In the genomic region with DNA sequence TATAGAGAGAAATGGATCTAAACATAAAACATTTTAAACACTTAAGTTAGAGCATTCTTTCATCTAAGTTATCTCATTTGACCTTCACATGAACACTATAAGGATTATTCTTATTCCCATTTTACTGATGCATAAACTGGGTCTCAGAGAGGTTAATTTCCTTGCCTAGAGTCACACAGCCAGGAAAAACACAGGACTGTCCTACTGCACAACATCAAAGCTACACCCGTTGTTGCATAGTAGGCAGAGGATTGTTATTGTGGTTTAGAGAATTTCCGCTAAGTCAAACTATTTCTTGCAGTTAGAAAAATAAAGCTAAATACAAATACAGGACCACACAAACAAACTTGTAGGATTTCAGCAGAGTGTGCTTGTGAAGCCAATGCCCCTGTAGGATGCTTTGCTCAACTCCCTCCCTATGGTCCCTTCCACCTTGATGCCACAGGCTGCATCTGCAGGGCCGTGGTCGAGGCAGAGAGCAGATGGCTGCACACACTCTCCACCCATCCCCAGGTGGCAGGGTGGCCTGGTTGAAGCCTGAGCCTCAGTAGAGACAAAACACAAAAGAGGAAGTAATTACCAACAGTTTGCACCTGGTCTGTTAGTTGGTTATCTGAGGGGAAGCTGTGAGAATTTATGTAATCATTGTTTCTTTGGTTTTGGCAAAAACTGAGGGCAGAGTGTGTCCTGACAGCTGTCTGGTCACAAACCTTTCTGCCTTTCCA, we compare ENCODE assay signal across 9 cellular contexts. TPM values are rescaled to one million over a fixed set of nuclear protein-coding genes. Genes with fewer than 3 reads are reported as not detected.
DNase-seq lines count a peak whose midpoint lies in the region; ATAC-seq, FAIRE-seq and TF ChIP-seq lines count a peak whose summit lies in the region.
"Had no signal": no experiment of that assay in that cellular context is flagged by ENCODE, and none has a peak within 500 bp of the region (broad histone marks: within the 10 kb centered on the region; RNA-seq: fewer than 3 reads in every experiment).

No MANE protein-coding gene starts in this region.

- no peaks in the 10 kb centered on the region for H3K9me3 Mint-ChIP-seq in activated CD4-positive, alpha-beta T cell treated with anti-CD3 and anti-CD28 coated beads, Interleukin-2, amount 10 ng/mL, durations not matched to agents 24 days and 14 days
- no peaks in the 10 kb centered on the region for H3K9me3 Mint-ChIP-seq in activated CD4-positive, alpha-beta T cell treated with anti-CD3 and anti-CD28 coated beads for 36 hours (ENCODE audit: low read depth)

- H3K4me2 ChIP-seq in PC-3 (ENCODE audit: low read length), result no peak overlapping the region

- no peaks in the 10 kb centered on the region for H3K27me3 Mint-ChIP-seq in activated CD4-positive, alpha-beta T cell treated with anti-CD3 and anti-CD28 coated beads, Interleukin-2, amount 10 ng/mL, durations not matched to agents 24 days and 14 days
- no peaks in the 10 kb centered on the region for H3K27me3 Mint-ChIP-seq in activated CD4-positive, alpha-beta T cell treated with anti-CD3 and anti-CD28 coated beads for 36 hours

- H3K27me3 ChIP-seq in small intestine (ENCODE audit: control insufficient read depth in 2 of 2, insufficient read depth in 2 of 2, low read length in 2 of 2) (no peaks in the 10 kb centered on the region), PC-3 (ENCODE audit: low read length) (no peaks in the 10 kb centered on the region)

- no peak for TF ChIP-seq CTCF in PC-3 (conservative IDR thresholded peaks at IDR 0.05; ENCODE audit: low read depth, low read length)

- no peak overlapping the region for H2AFZ ChIP-seq in PC-3 (ENCODE audit: low read length)

- CTCF ChIA-PET in activated CD4-positive, alpha-beta T cell treated with anti-CD3 and anti-CD28 coated beads for 36 hours (lab: Charles Lee), result interaction anchor here (0.9 to 1.6 kb wide), 3 partner anchors 37 to 79 kb away, joined by 3 to 4 read pairs (median 4); no protein-coding TSS in a partner anchor
- CTCF ChIA-PET in PC-3 (lab: Charles Lee), result no interaction called here

- H3K79me2 ChIP-seq in PC-3 (ENCODE audit: low read length), result no peaks in the 10 kb centered on the region

- H3K4me1 ChIP-seq in small intestine (ENCODE audit: control insufficient read depth in 2 of 2, insufficient read depth in 1 of 2, low read depth in 1 of 2, low read length in 1 of 2), result no peaks in the 10 kb centered on the region
- no peaks in the 10 kb centered on the region for H3K4me1 ChIP-seq in PC-3 (ENCODE audit: insufficient read depth, low read length)

- no peak overlapping the region for H3K4me3 ChIP-seq in small intestine (ENCODE audit: low read depth in 1 of 2, low read length in 2 of 2)
- H3K4me3 ChIP-seq in PC-3 (ENCODE audit: low read length), result no peak overlapping the region

- H3K4me3 Mint-ChIP-seq in activated CD4-positive, alpha-beta T cell treated with anti-CD3 and anti-CD28 coated beads, Interleukin-2, amount 10 ng/mL, durations not matched to agents 24 days and 14 days, result no peak overlapping the region
- H3K4me3 Mint-ChIP-seq in activated CD4-positive, alpha-beta T cell treated with anti-CD3 and anti-CD28 coated beads for 36 hours, result no peak overlapping the region

- H3F3A ChIP-seq in PC-3 (ENCODE audit: low read length, unreplicated experiment), result no peaks in the 10 kb centered on the region

- BruUV-seq in PC-3 (replicated peaks; lab: Mats Ljungman, UMichigan), result no TSS peak

- intact Hi-C loops in activated CD4-positive, alpha-beta T cell treated with anti-CD3 and anti-CD28 coated beads, Interleukin-2, amount 10 ng/mL, durations not matched to agents 24 days and 14 days (cut with micrococcal nuclease), result no loop called here
- intact Hi-C loops in activated CD4-positive, alpha-beta T cell treated with anti-CD3 and anti-CD28 coated beads for 36 hours (cut with DNase I, micrococcal nuclease), result loop anchor here in 1 of 2 experiments (5.0 kb wide), 1 partner anchor 38 kb away; no protein-coding TSS in a partner anchor
- intact Hi-C loops in PC-3 (cut with micrococcal nuclease), result no loop called here

- H3K36me3 ChIP-seq in small intestine (ENCODE audit: control insufficient read depth in 2 of 2, insufficient read depth in 2 of 2, low read length in 2 of 2) (peaks cover 0 to 3% of the 10 kb centered on the region in 2 donors), PC-3 (ENCODE audit: low read depth, low read length) (no peaks in the 10 kb centered on the region)

- H3K27ac ChIP-seq in small intestine (ENCODE audit: low read depth in 1 of 2, low read length in 1 of 2) (peak overlapping the region in 1 of 2 donors; percentile 55), PC-3 (ENCODE audit: low read length) (no peak overlapping the region)

- no peak overlapping the region for H3K9ac ChIP-seq in PC-3 (ENCODE audit: low read length)

- H4K20me1 ChIP-seq in PC-3 (ENCODE audit: low read length), result no peaks in the 10 kb centered on the region

- peaks cover 14% of the 10 kb centered on the region for H3K4me1 Mint-ChIP-seq in activated CD4-positive, alpha-beta T cell treated with anti-CD3 and anti-CD28 coated beads, Interleukin-2, amount 10 ng/mL, durations not matched to agents 24 days and 14 days
- H3K4me1 Mint-ChIP-seq in activated CD4-positive, alpha-beta T cell treated with anti-CD3 and anti-CD28 coated beads for 36 hours, result peaks cover 28% of the 10 kb centered on the region

- POLR2A ChIA-PET in activated CD4-positive, alpha-beta T cell treated with anti-CD3 and anti-CD28 coated beads for 36 hours (lab: Charles Lee), result no interaction called here
- POLR2A ChIA-PET in PC-3 (lab: Charles Lee; ENCODE audit: unreplicated experiment), result no interaction called here

- peak overlapping the region; percentile 39 for H3K27ac Mint-ChIP-seq in activated CD4-positive, alpha-beta T cell treated with anti-CD3 and anti-CD28 coated beads, Interleukin-2, amount 10 ng/mL, durations not matched to agents 24 days and 14 days
- H3K27ac Mint-ChIP-seq in activated CD4-positive, alpha-beta T cell treated with anti-CD3 and anti-CD28 coated beads for 36 hours, result no peak overlapping the region

- peaks cover 3% of the 10 kb centered on the region for H3K36me3 Mint-ChIP-seq in activated CD4-positive, alpha-beta T cell treated with anti-CD3 and anti-CD28 coated beads, Interleukin-2, amount 10 ng/mL, durations not matched to agents 24 days and 14 days (ENCODE audit: low read depth)
- H3K36me3 Mint-ChIP-seq in activated CD4-positive, alpha-beta T cell treated with anti-CD3 and anti-CD28 coated beads for 36 hours (ENCODE audit: low read depth), result no peaks in the 10 kb centered on the region

- WGBS in small intestine, 3 donors, result 45 to 60% (median 51%) methylated on average over 4 of the region's 4 CpGs

- no peak for ATAC-seq in activated CD4-positive, alpha-beta T cell treated with anti-CD3 and anti-CD28 coated beads for 36 hours
- peak; percentile 79 for ATAC-seq in HG02870 (IDR thresholded peaks at IDR 0.05; ENCODE audit: unreplicated experiment)
- ATAC-seq in PC-3, result no peak

- H3K9me3 ChIP-seq in small intestine (ENCODE audit: control insufficient read depth, low read depth) (no peaks in the 10 kb centered on the region), PC-3 (ENCODE audit: low read length) (no peaks in the 10 kb centered on the region)

- no peak for DNase-seq in activated CD4-positive, alpha-beta T cell treated with anti-CD3 and anti-CD28 coated beads, Interleukin-2, amount 10 ng/mL, durations not matched to agents 24 days and 14 days
- DNase-seq in activated CD4-positive, alpha-beta T cell treated with anti-CD3 and anti-CD28 coated beads for 36 hours, result no peak
- peak; percentile 10 for DNase-seq in NCI-H2081 treated with DMSO at 0.1 percent for 48 hours (lab: John Stamatoyannopoulos, UW)
- peak; percentile 18 for DNase-seq in small intestine
- DNase-seq in 8988T, result no peak
- DNase-seq in hypothalamus (lab: John Stamatoyannopoulos, UW), result no peak
- DNase-seq in PC-3, result no peak

- H3K9me2 ChIP-seq in PC-3 (replicated peaks; ENCODE audit: low read length), result no peaks in the 10 kb centered on the region

- no peak for FAIRE-seq in small intestine (lab: Jason Lieb, UNC)

RNA-seq across cellular contexts. Expression of gene SKOR1, which starts 41.1 kb away (rescaled TPM):
- 0.09 and 0.14 TPM in 2 replicates for total RNA-seq in activated CD4-positive, alpha-beta T cell treated with anti-CD3 and anti-CD28 coated beads, Interleukin-2, amount 10 ng/mL, durations not matched to agents 24 days and 14 days
- under 1 TPM; 0.16 to 0.18 TPM for total RNA-seq in activated CD4-positive, alpha-beta T cell treated with anti-CD3 and anti-CD28 coated beads for 36 hours
- polyA plus RNA-seq in small intestine, result under 1 TPM; 0.31 to 0.81 (median 0.45) TPM
- 0.11 and 0.35 TPM in 2 replicates for total RNA-seq in PC-3 (2014; rRNA removed)

RNA-seq across cellular contexts. Expression of gene RNU6-1, which starts 55.6 kb away (rescaled TPM):
- total RNA-seq in activated CD4-positive, alpha-beta T cell treated with anti-CD3 and anti-CD28 coated beads, Interleukin-2, amount 10 ng/mL, durations not matched to agents 24 days and 14 days, result not detected in 2 replicates
- total RNA-seq in activated CD4-positive, alpha-beta T cell treated with anti-CD3 and anti-CD28 coated beads for 36 hours, result not detected
- polyA plus RNA-seq in small intestine, result not detected
- not detected in 2 replicates for total RNA-seq in PC-3 (2014; rRNA removed)
- total RNA-seq: T-helper 1 cell treated with Interleukin-12 subunit alpha and Interleukin-12 subunit beta and Interleukin-4 antibody, amounts not matched to agents 30 ng/mL and 1 ng/mL, for 36 hours had no signal

Comparison
In these comparisons a context has a peak if more than half of its experiments do, and no peak if none do; other contexts are left out.
1. DNase-seq: peak in NCI-H2081 treated with DMSO at 0.1 percent for 48 hours (single experiment) and small intestine (single experiment); none in activated CD4-positive, alpha-beta T cell treated with anti-CD3 and anti-CD28 coated beads, Interleukin-2, amount 10 ng/mL, durations not matched to agents 24 days and 14 days (single experiment), activated CD4-positive, alpha-beta T cell treated with anti-CD3 and anti-CD28 coated beads for 36 hours (single experiment), 8988T (single experiment), hypothalamus (0 of 51) and PC-3 (single experiment).